8 cellular contexts compared by ENCODE assay signal in genomic region chr3:142828703-142829304, GRCh38.
DNase-seq lines count a peak whose midpoint lies in the region; ATAC-seq, FAIRE-seq and TF ChIP-seq lines count a peak whose summit lies in the region.

No MANE protein-coding gene starts in this region.

- H3K4me1 Mint-ChIP-seq in T-helper 2 cell treated with Interferon-gamma antibody and Interleukin-4, amounts not matched to agents 5 μg/mL and 100 μg/mL, for 36 hours (ENCODE audit: low read depth) = no peaks in the 10 kb centered on the region

- no peaks in the 10 kb centered on the region for H3K36me3 Mint-ChIP-seq in T-helper 2 cell treated with Interferon-gamma antibody and Interleukin-4, amounts not matched to agents 5 μg/mL and 100 μg/mL, for 36 hours (ENCODE audit: low read depth)

- no peaks in the 10 kb centered on the region for H3K79me2 ChIP-seq in GM12878 (ENCODE audit: control insufficient read depth, insufficient read depth, low read length)

- no peak overlapping the region for H3K4me2 ChIP-seq in GM12878 (ENCODE audit: control insufficient read depth, insufficient read depth)

- H3K9me3 ChIP-seq in GM12878 (replicated peaks; ENCODE audit: control insufficient read depth, insufficient read depth, low read length) (no peaks in the 10 kb centered on the region), spleen (no peaks in the 10 kb centered on the region)

- in situ Hi-C loops in GM12878 (cut with MboI) = loop anchor here (5.0 kb wide), 1 partner anchor 163 kb away; no protein-coding TSS in a partner anchor

- no peak overlapping the region for H3K4me3 Mint-ChIP-seq in T-helper 2 cell treated with Interferon-gamma antibody and Interleukin-4, amounts not matched to agents 5 μg/mL and 100 μg/mL, for 36 hours

- DNase-seq in AG09309 (ENCODE audit: low read depth) (peak; percentile 40), NCI-H1930 (lab: John Stamatoyannopoulos, UW) (peak; percentile 54 to 64), GM12878 (ENCODE audit: low read depth, low spot score) (peak; percentile 31), iPS DF 4.7 (ENCODE audit: extremely low read depth, low spot score) (peak; percentile 25), spleen (peak; percentile 87)
- peak; percentile 48 for DNase-seq in T-helper 2 cell treated with Interferon-gamma antibody and Interleukin-4, amounts not matched to agents 5 μg/mL and 100 μg/mL, for 36 hours (ENCODE audit: low spot score)

- no peak for TF ChIP-seq EP300 in GM12878 (IDR thresholded peaks at IDR 0.05; ENCODE audit: borderline replicate concordance in 1 of 2, control insufficient read depth in 1 of 2, low read depth in 2 of 2, low read length in 2 of 2)

- BruUV-seq in GM12878 (replicated peaks; lab: Mats Ljungman, UMichigan) = no TSS peak

- ATAC-seq in GM18867 (IDR thresholded peaks at IDR 0.05; ENCODE audit: unreplicated experiment) = peak; percentile 99
- peak; percentile 99 for ATAC-seq in HG03045 (IDR thresholded peaks at IDR 0.05; ENCODE audit: unreplicated experiment)
- peak; percentile 100 for ATAC-seq in GM12878

- no peak overlapping the region for H3K4me3 ChIP-seq in AG09309 (ENCODE audit: control insufficient read depth, low read depth, low read length)
- no peak overlapping the region for H3K4me3 ChIP-seq in GM12878
- H3K4me3 ChIP-seq in spleen = no peak overlapping the region

- H3K9ac ChIP-seq in GM12878 (ENCODE audit: control insufficient read depth, insufficient read depth, low read length) = no peak overlapping the region

- H3K27me3 Mint-ChIP-seq in T-helper 2 cell treated with Interferon-gamma antibody and Interleukin-4, amounts not matched to agents 5 μg/mL and 100 μg/mL, for 36 hours (ENCODE audit: low read depth) = peaks cover 19% of the 10 kb centered on the region

- SMC1A ChIA-PET in GM12878 (lab: Charles Lee; ENCODE audit: uncharacterized antibody, unreplicated experiment) = interaction anchor here (0.8 to 3.7 kb wide), 21 partner anchors 10 to 846 kb away, joined by 3 to 26 read pairs (median 6); partner anchors contain the start of gene U2SURP

- H3K27ac ChIP-seq in GM12878 (ENCODE audit: control insufficient read depth, insufficient read depth) = no peak overlapping the region
- no peak overlapping the region for H3K27ac ChIP-seq in spleen

- H3K27ac Mint-ChIP-seq in T-helper 2 cell treated with Interferon-gamma antibody and Interleukin-4, amounts not matched to agents 5 μg/mL and 100 μg/mL, for 36 hours = no peak overlapping the region

- CTCF ChIA-PET in GM12878 (lab: Yijun Ruan, JAX) = interaction anchor here (0.6 to 6.5 kb wide), 56 partner anchors 8 to 845 kb away, joined by 3 to 136 read pairs (median 4); partner anchors contain the start of gene U2SURP

- peak; percentile 84 for FAIRE-seq in GM12878 (lab: Jason Lieb, UNC)

- no peaks in the 10 kb centered on the region for H3K36me3 ChIP-seq in GM12878 (ENCODE audit: control insufficient read depth in 2 of 2, insufficient read depth in 2 of 2, low read length in 1 of 2)
- H3K36me3 ChIP-seq in spleen = no peaks in the 10 kb centered on the region

- peak; percentile 88 for TF ChIP-seq RAD21 in GM12878 (IDR thresholded peaks at IDR 0.05; ENCODE audit: insufficient read depth, low read depth, low read length)

- RAD21 ChIA-PET in GM12878 (lab: Charles Lee; ENCODE audit: unreplicated experiment) = interaction anchor here (0.8 to 3.9 kb wide), 24 partner anchors 9 to 846 kb away, joined by 3 to 43 read pairs (median 4); partner anchors contain the start of gene U2SURP

- TF ChIP-seq POLR2A in GM12878 (IDR thresholded peaks at IDR 0.05; ENCODE audit: low read depth, low read length) (no peak), spleen (IDR thresholded peaks at IDR 0.05) (no peak)

- H3K9me3 Mint-ChIP-seq in T-helper 2 cell treated with Interferon-gamma antibody and Interleukin-4, amounts not matched to agents 5 μg/mL and 100 μg/mL, for 36 hours = no peaks in the 10 kb centered on the region

- H3K4me1 ChIP-seq in GM12878 (ENCODE audit: control insufficient read depth, insufficient read depth, low read length) (no peaks in the 10 kb centered on the region), spleen (peaks cover 0 to 4% (median 0%) of the 10 kb centered on the region in 6 donors)

- TF ChIP-seq CTCF in AG09309 (IDR thresholded peaks at IDR 0.05; ENCODE audit: control insufficient read depth, insufficient read depth, low read depth, low read length, missing control alignments) (peak; percentile 92), GM12878 (IDR thresholded peaks at IDR 0.05 in 2 of 3, conservative IDR thresholded peaks at IDR 0.05 in 1 of 3; ENCODE audit: control insufficient read depth in 2 of 3, extremely low read depth in 1 of 3, insufficient read depth in 1 of 3, low read depth in 3 of 3, low read length in 3 of 3) (peak; percentile 88 to 94 (median 92); a peak in 5 of 6 replicates), spleen (IDR thresholded peaks at IDR 0.05 in 8 of 11, conservative IDR thresholded peaks at IDR 0.05 in 3 of 11) (peak; percentile 48 to 87 (median 74))

- H3K27me3 ChIP-seq in GM12878 (replicated peaks in 1 of 2; ENCODE audit: control insufficient read depth in 2 of 2, insufficient read depth in 2 of 2, low read length in 1 of 2) (no peaks in the 10 kb centered on the region), spleen (replicated peaks in 1 of 7) (no peaks in the 10 kb centered on the region)

- intact Hi-C loops in GM12878 (cut with micrococcal nuclease; ENCODE audit: unreplicated experiment) (loop anchor here (1.0 to 2.0 kb wide), 2 partner anchors 158 to 165 kb away; no protein-coding TSS in a partner anchor), spleen (cut with DNase I; ENCODE audit: low total_unique reads) (loop anchor here (5.0 kb wide), 1 partner anchor 158 kb away; no protein-coding TSS in a partner anchor)

- H2AFZ ChIP-seq in GM12878 (ENCODE audit: control insufficient read depth, low read depth, low read length) = no peak overlapping the region

- no peaks in the 10 kb centered on the region for H4K20me1 ChIP-seq in GM12878 (ENCODE audit: control insufficient read depth, insufficient read depth)

- 17% methylated on average over 9 of the region's 9 CpGs for WGBS in GM12878 (ENCODE audit: insufficient coverage, insufficient replicate concordance, low lambda C conversion rate, missing lambda C conversion rate)
- WGBS in spleen, 5 donors = 28 to 41% (median 32%) methylated on average over 9 of the region's 9 CpGs

- POLR2A ChIA-PET in GM12878 (lab: Charles Lee) = no interaction called here

TF ChIP-seq in GM12878, 131 proteins besides CTCF, POLR2A, EP300 and RAD21:
- TF ChIP-seq NRF1 (conservative IDR thresholded peaks at IDR 0.05; ENCODE audit: low read depth, low read length) (peak; percentile 16; the same call in 1 of the 2 replicates), E2F4 (IDR thresholded peaks at IDR 0.05; ENCODE audit: low read depth, low read length) (no peak), IRF4 (IDR thresholded peaks at IDR 0.05; ENCODE audit: low read depth, low read length) (0 out of 2 replicates have a peak, but pooled peaks have one; percentile 10), RB1 (IDR thresholded peaks at IDR 0.05; ENCODE audit: borderline replicate concordance) (peak; percentile 46; the same call in 1 of the 2 replicates), SMC3 (IDR thresholded peaks at IDR 0.05; ENCODE audit: borderline replicate concordance, low read length) (peak; percentile 90), CREM (IDR thresholded peaks at IDR 0.05; ENCODE audit: low read depth) (peak; percentile 8; the same call in 1 of the 2 replicates), YY1 (IDR thresholded peaks at IDR 0.05; ENCODE audit: low read depth, low read length) (peak; percentile 46; the same call in 1 of the 2 replicates), SUPT20H (IDR thresholded peaks at IDR 0.05; ENCODE audit: borderline replicate concordance, control insufficient read depth, low read depth, low read length) (no peak)

Comparison
In these comparisons a context has a peak if more than half of its experiments do, and no peak if none do; other contexts are left out.
1. DNase-seq: peak in every context shown above with its lines; median percentile 87 in spleen; 59 in NCI-H1930; 48 in T-helper 2 cell treated with Interferon-gamma antibody and Interleukin-4, amounts not matched to agents 5 μg/mL and 100 μg/mL, for 36 hours; 40 in AG09309; 31 in GM12878; 25 in iPS DF 4.7.